ENCODE assay signal across 8 cellular contexts in the genomic region with DNA sequence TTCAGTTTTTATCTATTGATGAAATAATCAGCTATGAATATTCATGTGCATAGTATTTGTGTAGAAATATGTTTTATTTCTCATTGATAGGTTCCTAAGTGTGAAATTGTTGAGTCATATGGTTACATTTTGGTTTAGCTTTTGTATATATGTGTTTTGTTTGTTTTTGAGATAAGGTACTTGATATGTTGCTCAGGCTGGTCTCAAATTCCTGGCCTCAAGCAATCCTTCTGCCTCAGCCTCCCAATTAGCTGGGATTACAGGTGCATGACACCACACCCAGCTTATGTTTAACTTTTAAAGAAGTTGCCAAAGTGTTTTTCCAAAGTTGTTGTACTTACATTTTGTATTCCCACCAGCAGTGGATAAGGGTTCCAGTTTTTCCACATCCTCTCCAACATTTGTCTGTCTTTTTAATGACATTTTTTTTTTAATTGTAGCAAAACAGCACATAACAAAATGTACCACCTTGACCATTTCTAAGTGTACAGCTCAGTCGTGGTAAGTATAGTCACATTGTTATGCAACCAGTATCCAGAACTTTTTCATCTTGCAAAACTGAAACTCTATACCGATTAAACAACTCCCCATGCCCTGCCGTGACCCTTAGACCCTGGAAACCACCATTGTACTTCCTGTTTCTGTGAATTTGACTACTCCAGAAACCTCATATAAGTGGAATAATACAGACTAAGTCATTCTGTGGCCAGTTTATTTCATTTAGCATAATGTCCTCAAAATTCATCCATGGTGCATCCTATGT. TPM values are rescaled to one million over a fixed set of nuclear protein-coding genes. Genes with fewer than 3 reads are reported as not detected.
DNase-seq lines count a peak whose midpoint lies in the region; ATAC-seq and TF ChIP-seq lines count a peak whose summit lies in the region.

No MANE protein-coding gene starts in this region.

- peaks cover 11 to 34% (median 17%) of the 10 kb centered on the region in 10 experiments for H3K4me1 ChIP-seq in BLaER1 treated with 17β-estradiol and CSF1 and Interleukin-3, amounts not matched to agents 10 nM and 100 nM
- H3K4me1 ChIP-seq in sigmoid colon = no peaks in the 10 kb centered on the region

- peak overlapping the region in 10 of 11 experiments; percentile 45 to 86 (median 69); a peak in 18 of 22 replicates for H3K27ac ChIP-seq in BLaER1 treated with 17β-estradiol and CSF1 and Interleukin-3, amounts not matched to agents 10 nM and 100 nM
- no peak overlapping the region for H3K27ac ChIP-seq in sigmoid colon

- peak overlapping the region in 4 of 11 experiments; percentile 26 to 57 (median 47); a peak in 7 of 22 replicates for H3K9ac ChIP-seq in BLaER1 treated with 17β-estradiol and CSF1 and Interleukin-3, amounts not matched to agents 10 nM and 100 nM

- no peak for TF ChIP-seq POLR2A in sigmoid colon (IDR thresholded peaks at IDR 0.05)

- no peak for TF ChIP-seq CTCF in choroid plexus epithelial cell (conservative IDR thresholded peaks at IDR 0.05; ENCODE audit: low read depth, low read length)
- no peak for TF ChIP-seq CTCF in sigmoid colon (IDR thresholded peaks at IDR 0.05)

- TF ChIP-seq EP300 in sigmoid colon (IDR thresholded peaks at IDR 0.05) = no peak

- H3K27me3 ChIP-seq in BLaER1 treated with 17β-estradiol and CSF1 and Interleukin-3, amounts not matched to agents 10 nM and 100 nM = no peaks in the 10 kb centered on the region
- peaks cover 0 to 4% (median 0%) of the 10 kb centered on the region in 3 donors for H3K27me3 ChIP-seq in sigmoid colon

- no peaks in the 10 kb centered on the region for H4K20me1 ChIP-seq in BLaER1 treated with 17β-estradiol and CSF1 and Interleukin-3, amounts not matched to agents 10 nM and 100 nM

- H3K36me3 ChIP-seq in BLaER1 treated with 17β-estradiol and CSF1 and Interleukin-3, amounts not matched to agents 10 nM and 100 nM = no peaks in the 10 kb centered on the region
- no peaks in the 10 kb centered on the region for H3K36me3 ChIP-seq in sigmoid colon

- peak; percentile 87 for DNase-seq in choroid plexus epithelial cell (ENCODE audit: low read depth)
- DNase-seq in COR-L47 (lab: John Stamatoyannopoulos, UW) = no peak
- no peak for DNase-seq in cerebellum (ENCODE audit: low spot score)
- no peak for DNase-seq in sigmoid colon
- DNase-seq in DMS153 (lab: John Stamatoyannopoulos, UW) = no peak

- ATAC-seq in GM21390 (IDR thresholded peaks at IDR 0.05; ENCODE audit: unreplicated experiment) = peak; percentile 83
- ATAC-seq in HG03575 (IDR thresholded peaks at IDR 0.05; ENCODE audit: extremely low read depth, insufficient number of reproducible peaks, low FRiP score, unreplicated experiment) = peak; percentile 89

- peak overlapping the region; percentile 37 to 92 (median 78) for H3K4me2 ChIP-seq in BLaER1 treated with 17β-estradiol and CSF1 and Interleukin-3, amounts not matched to agents 10 nM and 100 nM

- peaks cover 0 to 8% (median 0%) of the 10 kb centered on the region in 11 experiments; a peak in 4 of 22 replicates for H3K9me3 ChIP-seq in BLaER1 treated with 17β-estradiol and CSF1 and Interleukin-3, amounts not matched to agents 10 nM and 100 nM (replicated peaks in 1 of 11)
- H3K9me3 ChIP-seq in sigmoid colon = no peaks in the 10 kb centered on the region

- peak overlapping the region in 4 of 10 experiments; percentile 3 to 44 (median 22); a peak in 4 of 20 replicates for H3K4me3 ChIP-seq in BLaER1 treated with 17β-estradiol and CSF1 and Interleukin-3, amounts not matched to agents 10 nM and 100 nM
- H3K4me3 ChIP-seq in choroid plexus epithelial cell (ENCODE audit: low read depth, low read length) = no peak overlapping the region
- no peak overlapping the region for H3K4me3 ChIP-seq in sigmoid colon

- intact Hi-C loops in sigmoid colon (cut with DNase I) = no loop called here

- WGBS in sigmoid colon, 2 donors = 13 to 20% methylated on average over 3 of the region's 3 CpGs

RNA-seq across cellular contexts. Expression of gene UBE2D1, which starts 12.6 kb away (rescaled TPM):
- total RNA-seq in cerebellum (53.5 TPM), sigmoid colon (10 to 100 TPM; 17.6 to 21.9 (median 20.3) TPM)
- polyA plus RNA-seq in sigmoid colon = 10 to 100 TPM; 11.5 to 21.0 (median 19.2) TPM

RNA-seq across cellular contexts. Expression of gene CISD1, which starts 53.3 kb away (rescaled TPM):
- total RNA-seq in cerebellum = 19.1 TPM
- 10 to 100 TPM; 22.1 to 34.9 (median 25.9) TPM for total RNA-seq in sigmoid colon
- polyA plus RNA-seq in sigmoid colon = 10 to 100 TPM; 31.2 to 56.6 (median 41.9) TPM

RNA-seq across cellular contexts. Expression of gene IPMK, which starts 54.6 kb away (rescaled TPM):
- total RNA-seq in cerebellum (23.2 TPM), sigmoid colon (1 to 10 TPM; 4.6 to 5.6 (median 5.2) TPM)
- 1 to 10 TPM; 5.5 to 9.0 (median 6.6) TPM for polyA plus RNA-seq in sigmoid colon

Comparison
In these comparisons a context has a peak if more than half of its experiments do, and no peak if none do; other contexts are left out.
1. H3K27ac ChIP-seq: peak in BLaER1 treated with 17β-estradiol and CSF1 and Interleukin-3, amounts not matched to agents 10 nM and 100 nM (10 of 11); none in sigmoid colon (0 of 4).